1 cellular context compared by ENCODE assay signal in the genomic region with DNA sequence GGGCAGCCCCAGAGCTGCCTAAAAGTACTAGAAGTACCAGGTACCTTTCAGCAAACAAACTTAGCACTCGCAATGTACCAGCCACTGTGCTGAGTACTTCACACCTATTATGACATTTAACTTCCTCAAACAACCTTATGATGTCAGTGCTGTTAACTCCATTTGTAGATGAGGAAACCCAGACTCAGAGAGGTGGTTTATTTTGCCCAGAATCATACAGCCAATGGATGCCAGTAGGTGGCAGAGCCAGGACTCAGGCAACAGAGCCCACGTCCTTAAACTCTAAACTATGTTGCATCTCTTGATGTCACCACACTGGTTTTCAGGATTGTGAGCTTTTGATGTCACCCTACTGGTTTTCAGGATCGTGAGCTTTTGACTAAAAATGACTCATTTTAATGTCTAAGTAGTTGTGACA.
TF ChIP-seq lines count a peak whose summit lies in the region.

No MANE protein-coding gene starts in this region.

TF ChIP-seq in SK-N-SH treated with all-trans-retinoic acid at 6 μM for 48 hours, 23 proteins besides CTCF, POLR2A, EP300 and RAD21 (continued from another document):
- TF ChIP-seq, protein P1, sequence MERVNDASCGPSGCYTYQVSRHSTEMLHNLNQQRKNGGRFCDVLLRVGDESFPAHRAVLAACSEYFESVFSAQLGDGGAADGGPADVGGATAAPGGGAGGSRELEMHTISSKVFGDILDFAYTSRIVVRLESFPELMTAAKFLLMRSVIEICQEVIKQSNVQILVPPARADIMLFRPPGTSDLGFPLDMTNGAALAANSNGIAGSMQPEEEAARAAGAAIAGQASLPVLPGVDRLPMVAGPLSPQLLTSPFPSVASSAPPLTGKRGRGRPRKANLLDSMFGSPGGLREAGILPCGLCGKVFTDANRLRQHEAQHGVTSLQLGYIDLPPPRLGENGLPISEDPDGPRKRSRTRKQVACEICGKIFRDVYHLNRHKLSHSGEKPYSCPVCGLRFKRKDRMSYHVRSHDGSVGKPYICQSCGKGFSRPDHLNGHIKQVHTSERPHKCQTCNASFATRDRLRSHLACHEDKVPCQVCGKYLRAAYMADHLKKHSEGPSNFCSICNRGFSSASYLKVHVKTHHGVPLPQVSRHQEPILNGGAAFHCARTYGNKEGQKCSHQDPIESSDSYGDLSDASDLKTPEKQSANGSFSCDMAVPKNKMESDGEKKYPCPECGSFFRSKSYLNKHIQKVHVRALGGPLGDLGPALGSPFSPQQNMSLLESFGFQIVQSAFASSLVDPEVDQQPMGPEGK (CRISPR knock-in tag; IDR thresholded peaks at IDR 0.05; ENCODE audit: borderline replicate concordance) = no peak
- TF ChIP-seq, protein P2, sequence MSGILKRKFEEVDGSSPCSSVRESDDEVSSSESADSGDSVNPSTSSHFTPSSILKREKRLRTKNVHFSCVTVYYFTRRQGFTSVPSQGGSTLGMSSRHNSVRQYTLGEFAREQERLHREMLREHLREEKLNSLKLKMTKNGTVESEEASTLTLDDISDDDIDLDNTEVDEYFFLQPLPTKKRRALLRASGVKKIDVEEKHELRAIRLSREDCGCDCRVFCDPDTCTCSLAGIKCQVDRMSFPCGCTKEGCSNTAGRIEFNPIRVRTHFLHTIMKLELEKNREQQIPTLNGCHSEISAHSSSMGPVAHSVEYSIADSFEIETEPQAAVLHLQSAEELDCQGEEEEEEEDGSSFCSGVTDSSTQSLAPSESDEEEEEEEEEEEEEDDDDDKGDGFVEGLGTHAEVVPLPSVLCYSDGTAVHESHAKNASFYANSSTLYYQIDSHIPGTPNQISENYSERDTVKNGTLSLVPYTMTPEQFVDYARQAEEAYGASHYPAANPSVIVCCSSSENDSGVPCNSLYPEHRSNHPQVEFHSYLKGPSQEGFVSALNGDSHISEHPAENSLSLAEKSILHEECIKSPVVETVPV (CRISPR knock-in tag; IDR thresholded peaks at IDR 0.05) = no peak
- TF ChIP-seq ESRRG (CRISPR knock-in tag; IDR thresholded peaks at IDR 0.05) (no peak), ZFP30 (CRISPR knock-in tag; IDR thresholded peaks at IDR 0.05) (no peak), OSR1 (CRISPR knock-in tag; IDR thresholded peaks at IDR 0.05) (no peak), ZNF565 (CRISPR knock-in tag; conservative IDR thresholded peaks at IDR 0.05; ENCODE audit: low read depth) (no peak)
- TF ChIP-seq, protein P3, sequence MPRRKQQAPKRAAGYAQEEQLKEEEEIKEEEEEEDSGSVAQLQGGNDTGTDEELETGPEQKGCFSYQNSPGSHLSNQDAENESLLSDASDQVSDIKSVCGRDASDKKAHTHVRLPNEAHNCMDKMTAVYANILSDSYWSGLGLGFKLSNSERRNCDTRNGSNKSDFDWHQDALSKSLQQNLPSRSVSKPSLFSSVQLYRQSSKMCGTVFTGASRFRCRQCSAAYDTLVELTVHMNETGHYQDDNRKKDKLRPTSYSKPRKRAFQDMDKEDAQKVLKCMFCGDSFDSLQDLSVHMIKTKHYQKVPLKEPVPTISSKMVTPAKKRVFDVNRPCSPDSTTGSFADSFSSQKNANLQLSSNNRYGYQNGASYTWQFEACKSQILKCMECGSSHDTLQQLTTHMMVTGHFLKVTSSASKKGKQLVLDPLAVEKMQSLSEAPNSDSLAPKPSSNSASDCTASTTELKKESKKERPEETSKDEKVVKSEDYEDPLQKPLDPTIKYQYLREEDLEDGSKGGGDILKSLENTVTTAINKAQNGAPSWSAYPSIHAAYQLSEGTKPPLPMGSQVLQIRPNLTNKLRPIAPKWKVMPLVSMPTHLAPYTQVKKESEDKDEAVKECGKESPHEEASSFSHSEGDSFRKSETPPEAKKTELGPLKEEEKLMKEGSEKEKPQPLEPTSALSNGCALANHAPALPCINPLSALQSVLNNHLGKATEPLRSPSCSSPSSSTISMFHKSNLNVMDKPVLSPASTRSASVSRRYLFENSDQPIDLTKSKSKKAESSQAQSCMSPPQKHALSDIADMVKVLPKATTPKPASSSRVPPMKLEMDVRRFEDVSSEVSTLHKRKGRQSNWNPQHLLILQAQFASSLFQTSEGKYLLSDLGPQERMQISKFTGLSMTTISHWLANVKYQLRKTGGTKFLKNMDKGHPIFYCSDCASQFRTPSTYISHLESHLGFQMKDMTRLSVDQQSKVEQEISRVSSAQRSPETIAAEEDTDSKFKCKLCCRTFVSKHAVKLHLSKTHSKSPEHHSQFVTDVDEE (CRISPR knock-in tag; IDR thresholded peaks at IDR 0.05) = no peak
